8 cellular contexts compared by ENCODE assay signal in genomic region chr13:66994498-66995365, GRCh38.
DNase-seq lines count a peak whose midpoint lies in the region; ATAC-seq, FAIRE-seq and TF ChIP-seq lines count a peak whose summit lies in the region.

No MANE protein-coding gene starts in this region.

- TF ChIP-seq POLR2A in A549 (IDR thresholded peaks at IDR 0.05; ENCODE audit: low read length), result no peak

- H3K27ac ChIP-seq in A549, result peak overlapping the region; percentile 80 to 88

- whole genome bisulfite sequencing in A549 (ENCODE audit: missing lambda C conversion rate), result 6% methylated on average over 13 of the region's 13 CpGs

- H3K4me2 ChIP-seq in A549, result peak overlapping the region; percentile 82

- intact Hi-C loops in left ventricle myocardium superior (cut with micrococcal nuclease), result no loop called here

- TF ChIP-seq EP300 in A549 (IDR thresholded peaks at IDR 0.05), result no peak

- POLR2A ChIA-PET in A549 (lab: Yijun Ruan, JAX), result interaction anchor here (1.1 to 1.5 kb wide), 3 partner anchors 61 to 337 kb away, joined by 4 to 7 read pairs (median 5); no protein-coding TSS in a partner anchor

- TF ChIP-seq CTCF in A549 (IDR thresholded peaks at IDR 0.05), result no peak

- peak overlapping the region; percentile 40 for H3K4me3 ChIP-seq in A549

- CTCF ChIA-PET in A549 (lab: Yijun Ruan, JAX), result interaction anchor here (0.5 to 2.0 kb wide), 19 partner anchors 9 to 1338 kb away, joined by 3 to 8 read pairs (median 4); no protein-coding TSS in a partner anchor

- DNase-seq in A549 (ENCODE audit: low read depth in 1 of 2, low spot score in 1 of 2) (peak in 1 of 2 experiments; percentile 17), left ventricle myocardium superior (no peak), NCI-H446 treated with DMSO at 0.1 percent for 48 hours (lab: John Stamatoyannopoulos, UW) (no peak), kidney glomerular epithelial cell (lab: John Stamatoyannopoulos, UW) (no peak), pons (ENCODE audit: low spot score) (no peak), NCI-H526 treated with DMSO at 0.1 percent for 48 hours (lab: John Stamatoyannopoulos, UW) (no peak)

- FAIRE-seq in A549 (lab: Jason Lieb, UNC), result no peak

- H3K9me3 ChIP-seq in A549, result no peaks in the 10 kb centered on the region

- ATAC-seq in A549 (peak; percentile 44 to 69), GM21447 (IDR thresholded peaks at IDR 0.05; ENCODE audit: unreplicated experiment) (peak; percentile 43), HG03575 (IDR thresholded peaks at IDR 0.05; ENCODE audit: extremely low read depth, insufficient number of reproducible peaks, low FRiP score, unreplicated experiment) (peak; percentile 16), left ventricle myocardium superior (peak; percentile 50)

- TF ChIP-seq RAD21 in A549 (conservative IDR thresholded peaks at IDR 0.05 in 1 of 2, IDR thresholded peaks at IDR 0.05 in 1 of 2), result no peak

- peaks cover 46% of the 10 kb centered on the region for H3K4me1 ChIP-seq in A549

TF ChIP-seq in A549, 52 proteins besides CTCF, POLR2A, EP300 and RAD21:
- TF ChIP-seq CHD4 (IDR thresholded peaks at IDR 0.05; ENCODE audit: borderline replicate concordance) (no peak), MAFK (IDR thresholded peaks at IDR 0.05; ENCODE audit: partially characterized antibody) (no peak), CEBPB (IDR thresholded peaks at IDR 0.05) (0 out of 4 replicates have a peak, but pooled peaks of 1 of the 2 experiments have one; percentile 7), CBX8 (IDR thresholded peaks at IDR 0.05) (no peak), HOXB5 (CRISPR knock-in tag; IDR thresholded peaks at IDR 0.05) (peak; percentile 81)
